ENCODE assay signal across 7 cellular contexts in the genomic region with DNA sequence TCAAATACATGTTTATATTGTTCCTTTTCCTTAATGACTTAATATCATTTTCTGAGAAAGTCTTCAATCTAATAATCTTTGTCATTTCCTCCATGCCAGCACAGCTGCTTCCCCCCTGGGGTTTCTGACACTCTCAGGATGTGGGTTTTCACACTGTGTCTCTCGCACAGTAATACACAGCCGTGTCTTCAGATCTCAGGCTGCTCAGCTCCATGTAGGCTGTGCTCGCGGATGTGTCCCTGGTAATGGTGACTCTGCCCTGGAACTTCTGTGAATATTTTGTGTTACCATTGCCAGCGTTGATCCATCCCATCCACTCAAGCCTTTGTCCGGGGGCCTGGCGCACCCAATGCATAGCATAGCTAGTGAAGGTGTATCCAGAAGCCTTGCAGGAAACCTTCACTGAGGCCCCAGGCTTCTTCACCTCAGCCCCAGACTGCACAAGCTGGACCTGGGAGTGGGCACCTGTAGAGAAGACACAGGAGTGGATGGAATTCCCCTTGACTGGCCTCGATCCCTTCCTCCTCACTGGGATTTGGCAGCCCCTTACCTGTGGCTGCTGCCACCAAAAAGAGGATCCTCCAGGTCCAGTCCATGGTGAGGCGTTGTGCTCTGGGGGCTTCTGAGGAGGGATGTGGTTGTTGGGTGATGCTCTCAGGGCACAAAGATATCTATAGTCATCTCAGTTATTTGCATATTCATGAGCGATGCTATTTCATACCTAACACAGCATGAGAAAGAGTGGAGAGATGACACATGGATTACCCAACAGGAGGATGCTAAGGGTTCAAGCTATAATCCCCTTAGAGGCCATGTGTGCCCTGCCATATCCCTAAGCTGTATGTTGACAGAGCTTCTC.
DNase-seq lines count a peak whose midpoint lies in the region; ATAC-seq lines count a peak whose summit lies in the region.
"Not testable (repeated sequence)": the region's sequence is repeated elsewhere in the genome, so short reads cannot be mapped to it uniquely, and the experiment has no call there.

No MANE protein-coding gene starts in this region.

- H3K27me3 Mint-ChIP-seq in IgD-negative memory B cell; activated CD4-positive, alpha-beta memory T cell treated with anti-CD3 and anti-CD28 coated beads for 36 hours; activated T-helper 17 cell treated with anti-CD3 and anti-CD28 coated beads, Interleukin-2, amount 50 U/mL, for 72 hours: not testable (repeated sequence)

- peak in 4 of 5 experiments; percentile 29 to 91 (median 60) for DNase-seq in T-helper 2 cell
- peak; percentile 86 for DNase-seq in activated CD4-positive, alpha-beta memory T cell treated with anti-CD3 and anti-CD28 coated beads for 36 hours
- DNase-seq in central memory CD4-positive, alpha-beta T cell, result peak; percentile 75
- peak; percentile 57 to 70 (median 65) for DNase-seq in stimulated activated CD4-positive, alpha-beta T cell treated with anti-CD3 and anti-CD28 coated beads, Interleukin-12 subunit alpha, Interleukin-12 subunit beta, amount 100 ng/mL, for 48 hours (ENCODE audit: low read depth in 2 of 3, low spot score in 1 of 3)
- DNase-seq in stimulated activated CD8-positive, alpha-beta memory T cell treated with anti-CD3 and anti-CD28 coated beads, Interleukin-4, amount 100 ng/mL, for 48 hours, result peak; percentile 76

- POLR2A ChIA-PET in activated CD4-positive, alpha-beta memory T cell treated with anti-CD3 and anti-CD28 coated beads for 36 hours (lab: Charles Lee), result interaction anchor here (1.2 to 1.7 kb wide), 3 partner anchors 9 to 144 kb away, joined by 3 to 13 read pairs (median 3); no protein-coding TSS in a partner anchor

- H3K36me3 Mint-ChIP-seq in IgD-negative memory B cell; activated T-helper 17 cell treated with anti-CD3 and anti-CD28 coated beads, Interleukin-2, amount 50 U/mL, for 72 hours (ENCODE audit: low read depth): not testable (repeated sequence)
- peaks cover 24% of the 10 kb centered on the region for H3K36me3 Mint-ChIP-seq in activated CD4-positive, alpha-beta memory T cell treated with anti-CD3 and anti-CD28 coated beads for 36 hours

- not testable (repeated sequence) for H3K4me1 Mint-ChIP-seq in IgD-negative memory B cell
- peaks cover 66% of the 10 kb centered on the region for H3K4me1 Mint-ChIP-seq in activated CD4-positive, alpha-beta memory T cell treated with anti-CD3 and anti-CD28 coated beads for 36 hours (ENCODE audit: low read depth)
- H3K4me1 Mint-ChIP-seq in activated T-helper 17 cell treated with anti-CD3 and anti-CD28 coated beads, Interleukin-2, amount 50 U/mL, for 72 hours, result peaks cover 15% of the 10 kb centered on the region

- ATAC-seq in activated T-helper 17 cell treated with anti-CD3 and anti-CD28 coated beads, Interleukin-2, amount 50 U/mL, for 72 hours (replicated peaks), result peak; percentile 89

- H3K27ac Mint-ChIP-seq in IgD-negative memory B cell, result peak overlapping the region in 2 of 3 donors; percentile 76 to 79
- peak overlapping the region; percentile 95 for H3K27ac Mint-ChIP-seq in activated CD4-positive, alpha-beta memory T cell treated with anti-CD3 and anti-CD28 coated beads for 36 hours
- peak overlapping the region; percentile 92 for H3K27ac Mint-ChIP-seq in activated T-helper 17 cell treated with anti-CD3 and anti-CD28 coated beads, Interleukin-2, amount 50 U/mL, for 72 hours

- peak overlapping the region; percentile 54 to 84 (median 73) for H3K4me3 Mint-ChIP-seq in IgD-negative memory B cell
- peak overlapping the region; percentile 88 for H3K4me3 Mint-ChIP-seq in activated CD4-positive, alpha-beta memory T cell treated with anti-CD3 and anti-CD28 coated beads for 36 hours
- peak overlapping the region; percentile 82 for H3K4me3 Mint-ChIP-seq in activated T-helper 17 cell treated with anti-CD3 and anti-CD28 coated beads, Interleukin-2, amount 50 U/mL, for 72 hours

- intact Hi-C loops in activated CD4-positive, alpha-beta memory T cell treated with anti-CD3 and anti-CD28 coated beads for 36 hours (cut with micrococcal nuclease), result loop anchor here (1.0 to 10.0 kb wide), 3 partner anchors 9 to 370 kb away; no protein-coding TSS in a partner anchor

- not testable (repeated sequence) for H3K9me3 Mint-ChIP-seq in IgD-negative memory B cell; activated CD4-positive, alpha-beta memory T cell treated with anti-CD3 and anti-CD28 coated beads for 36 hours; activated T-helper 17 cell treated with anti-CD3 and anti-CD28 coated beads, Interleukin-2, amount 50 U/mL, for 72 hours

- CTCF ChIA-PET in activated CD4-positive, alpha-beta memory T cell treated with anti-CD3 and anti-CD28 coated beads for 36 hours (lab: Charles Lee), result interaction anchor here (0.7 to 1.8 kb wide), 12 partner anchors 8 to 759 kb away, joined by 3 to 8 read pairs (median 4); no protein-coding TSS in a partner anchor

Comparison
In these comparisons a context has a peak if more than half of its experiments do, and no peak if none do; other contexts are left out.
1. Peak in every context shown above with its lines: DNase-seq and ATAC-seq.